ENCODE assay signal across 21 cellular contexts in the genomic region with DNA sequence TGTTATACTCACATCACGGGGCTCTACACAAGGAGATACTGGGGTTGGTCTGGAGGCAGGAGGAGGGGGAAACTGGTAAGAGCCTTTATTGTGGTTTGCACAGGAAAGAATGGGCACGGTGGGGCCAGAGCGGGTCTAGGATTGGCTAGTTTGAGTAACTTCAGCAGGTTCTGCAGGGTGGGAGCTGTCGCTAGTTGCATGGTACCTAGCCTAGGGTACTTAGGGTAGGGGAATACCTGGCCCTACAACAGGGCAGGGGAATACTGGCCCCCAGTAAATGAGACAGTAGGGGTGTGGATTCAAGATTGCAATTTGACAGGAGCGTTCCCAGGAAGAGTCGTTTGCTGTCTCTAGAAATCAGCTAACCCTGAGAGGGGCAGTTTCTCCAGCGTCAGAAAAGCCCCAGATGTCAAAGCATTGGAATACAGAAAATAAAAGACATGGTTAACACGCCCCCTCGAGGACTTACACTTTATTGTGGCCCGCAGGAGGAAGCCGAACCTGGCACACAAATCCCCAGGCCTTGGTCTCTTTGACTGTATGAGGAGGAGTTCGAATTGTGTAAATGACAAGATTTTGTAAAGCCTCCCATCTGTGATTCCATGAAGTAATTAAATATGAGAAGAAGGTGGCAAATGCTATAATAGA. TPM values are rescaled to one million over a fixed set of nuclear protein-coding genes. Genes with fewer than 3 reads are reported as not detected.
"Had no signal": no experiment of that assay in that cellular context is flagged by ENCODE, and none has a peak within 500 bp of the region (broad histone marks: within the 10 kb centered on the region; RNA-seq: fewer than 3 reads in every experiment).

No MANE protein-coding gene starts in this region.

- H3K9me3 ChIP-seq: body of pancreas, heart left ventricle, right atrium auricular region, thyroid gland had no signal

- H3K4me3 Mint-ChIP-seq: activated CD4-positive, alpha-beta T cell treated with anti-CD3 and anti-CD28 coated beads, Interleukin-2, amount 10 ng/mL, durations not matched to agents 7 days and 5 days; activated naive CD8-positive, alpha-beta T cell treated with anti-CD3 and anti-CD28 coated beads for 36 hours; activated T-cell treated with anti-CD3 and anti-CD28 coated beads, Interleukin-2, amount 50 U/mL, for 72 hours; naive thymus-derived CD4-positive, alpha-beta T cell; stimulated activated naive B cell treated with anti-CD40 and anti-IgM and Interleukin-4, amounts not matched to agents 10 μg/mL and 1 μg/mL and 100 μg/mL, for 72 hours had no signal

- DNase-seq: activated CD4-positive, alpha-beta T cell treated with anti-CD3 and anti-CD28 coated beads, Interleukin-2, amount 10 ng/mL, durations not matched to agents 7 days and 5 days; activated CD4-positive, CD25-positive, alpha-beta regulatory T cell; activated CD8-positive, alpha-beta memory T cell treated with anti-CD3 and anti-CD28 coated beads, Interleukin-2, amount 50 U/mL, for 48 hours; activated naive CD8-positive, alpha-beta T cell treated with anti-CD3 and anti-CD28 coated beads for 36 hours; activated T-cell treated with anti-CD3 and anti-CD28 coated beads, Interleukin-2, amount 50 U/mL, for 72 hours; amygdala; body of pancreas; central memory CD4-positive, alpha-beta T cell; cortex of kidney; effector CD4-positive, alpha-beta T cell; foreskin fibroblast; heart left ventricle; islet precursor cell; naive thymus-derived CD4-positive, alpha-beta T cell; posterior cingulate gyrus; stimulated activated CD4-positive, alpha-beta T cell treated with anti-CD3 and anti-CD28 coated beads, Interleukin-4, amount 100 ng/mL, for 1 hour; stimulated activated naive B cell treated with anti-CD40 and anti-IgM and Interleukin-4, amounts not matched to agents 10 μg/mL and 1 μg/mL and 100 μg/mL, for 72 hours; thyroid gland had no signal

- H3K27me3 ChIP-seq: body of pancreas, right atrium auricular region, thyroid gland had no signal

- H3K9me3 Mint-ChIP-seq: activated CD4-positive, alpha-beta T cell treated with anti-CD3 and anti-CD28 coated beads, Interleukin-2, amount 10 ng/mL, durations not matched to agents 7 days and 5 days; activated naive CD8-positive, alpha-beta T cell treated with anti-CD3 and anti-CD28 coated beads for 36 hours; activated T-cell treated with anti-CD3 and anti-CD28 coated beads, Interleukin-2, amount 50 U/mL, for 72 hours had no signal

- H3K36me3 Mint-ChIP-seq: activated naive CD8-positive, alpha-beta T cell treated with anti-CD3 and anti-CD28 coated beads for 36 hours; naive thymus-derived CD4-positive, alpha-beta T cell; stimulated activated naive B cell treated with anti-CD40 and anti-IgM and Interleukin-4, amounts not matched to agents 10 μg/mL and 1 μg/mL and 100 μg/mL, for 72 hours had no signal

- H3K4me1 ChIP-seq: body of pancreas, heart left ventricle, right atrium auricular region, thyroid gland had no signal

- H3K4me3 ChIP-seq: body of pancreas, heart left ventricle, right atrium auricular region, thyroid gland had no signal

- H3K27ac ChIP-seq: body of pancreas, heart left ventricle, right atrium auricular region, thyroid gland had no signal

- ATAC-seq: activated T-cell treated with anti-CD3 and anti-CD28 coated beads, Interleukin-2, amount 50 U/mL, for 72 hours; body of pancreas; heart left ventricle; left lobe of liver; naive thymus-derived CD4-positive, alpha-beta T cell; stimulated activated naive B cell treated with anti-CD40 and anti-IgM and Interleukin-4, amounts not matched to agents 10 μg/mL and 1 μg/mL and 100 μg/mL, for 72 hours had no signal

- H3K36me3 ChIP-seq: heart left ventricle, right atrium auricular region, thyroid gland had no signal

- H3K27ac Mint-ChIP-seq: activated CD4-positive, alpha-beta T cell treated with anti-CD3 and anti-CD28 coated beads, Interleukin-2, amount 10 ng/mL, durations not matched to agents 7 days and 5 days; activated naive CD8-positive, alpha-beta T cell treated with anti-CD3 and anti-CD28 coated beads for 36 hours; activated T-cell treated with anti-CD3 and anti-CD28 coated beads, Interleukin-2, amount 50 U/mL, for 72 hours; naive thymus-derived CD4-positive, alpha-beta T cell; stimulated activated naive B cell treated with anti-CD40 and anti-IgM and Interleukin-4, amounts not matched to agents 10 μg/mL and 1 μg/mL and 100 μg/mL, for 72 hours had no signal

- H3K4me1 Mint-ChIP-seq: activated CD4-positive, alpha-beta T cell treated with anti-CD3 and anti-CD28 coated beads, Interleukin-2, amount 10 ng/mL, durations not matched to agents 7 days and 5 days; activated naive CD8-positive, alpha-beta T cell treated with anti-CD3 and anti-CD28 coated beads for 36 hours; stimulated activated naive B cell treated with anti-CD40 and anti-IgM and Interleukin-4, amounts not matched to agents 10 μg/mL and 1 μg/mL and 100 μg/mL, for 72 hours had no signal

RNA-seq across cellular contexts. Expression of a gene that starts 32.0 kb away (rescaled TPM):
- total RNA-seq: activated CD4-positive, alpha-beta T cell treated with anti-CD3 and anti-CD28 coated beads, Interleukin-2, amount 10 ng/mL, durations not matched to agents 7 days and 5 days; activated naive CD8-positive, alpha-beta T cell treated with anti-CD3 and anti-CD28 coated beads for 36 hours; activated T-cell treated with anti-CD3 and anti-CD28 coated beads, Interleukin-2, amount 50 U/mL, for 72 hours; body of pancreas; left lobe of liver; naive thymus-derived CD4-positive, alpha-beta T cell; T-helper 2 cell treated with Interferon-gamma antibody and Interleukin-4, amounts not matched to agents 100 ng/mL and 5 ng/mL, for 36 hours had no signal
- polyA plus RNA-seq: naive thymus-derived CD4-positive, alpha-beta T cell had no signal
